13 cellular contexts compared by ENCODE assay signal in genomic region chr6:142013875-142014495, GRCh38.
DNase-seq lines count a peak whose midpoint lies in the region; ATAC-seq, FAIRE-seq and TF ChIP-seq lines count a peak whose summit lies in the region.
"Had no signal": no experiment of that assay in that cellular context is flagged by ENCODE, and none has a peak within 500 bp of the region (broad histone marks: within the 10 kb centered on the region; RNA-seq: fewer than 3 reads in every experiment).

No MANE protein-coding gene starts in this region.

- BruUV-seq in Calu3 (replicated peaks; lab: Mats Ljungman, UMichigan): no TSS peak

- no peak for FAIRE-seq in H1 (lab: Jason Lieb, UNC)
- FAIRE-seq: D721Med, small intestine had no signal

- no peaks in the 10 kb centered on the region for H3K27me3 Mint-ChIP-seq in Calu3 (ENCODE audit: unreplicated experiment)

- CTCF ChIA-PET in Calu3 (lab: Charles Lee): interaction anchor here (0.6 kb wide), 1 partner anchor 1008 kb away, joined by 3 read pairs; no protein-coding TSS in a partner anchor
- CTCF ChIA-PET in H1 (lab: Charles Lee; ENCODE audit: partially characterized antibody): no interaction called here

- H4K91ac ChIP-seq in H1 (replicated peaks; ENCODE audit: insufficient read length, low read length): peak overlapping the region; percentile 75
- peak overlapping the region; percentile 60 for H4K91ac ChIP-seq in mesenchymal stem cell (ENCODE audit: low read length)

- TF ChIP-seq POLR2A in H1 (IDR thresholded peaks at IDR 0.05; ENCODE audit: control extremely low read depth in 1 of 2, low read depth in 2 of 2, low read length in 2 of 2) (no peak), heart left ventricle (IDR thresholded peaks at IDR 0.05) (no peak)

- H3K4me2 ChIP-seq in H1 (ENCODE audit: insufficient read depth in 1 of 2, low read depth in 2 of 2, low read length in 2 of 2) (peak overlapping the region; percentile 24 to 33; a peak in 3 of 4 replicates), mesenchymal stem cell (ENCODE audit: low read length, poor library complexity, severe bottlenecking) (no peak overlapping the region)

- H3K23ac ChIP-seq in H1 (ENCODE audit: insufficient read length): no peak overlapping the region
- no peak overlapping the region for H3K23ac ChIP-seq in mesenchymal stem cell (ENCODE audit: low read length in 2 of 2)

- no peak for TF ChIP-seq RAD21 in H1 (IDR thresholded peaks at IDR 0.05 in 1 of 2, conservative IDR thresholded peaks at IDR 0.05 in 1 of 2; ENCODE audit: low read depth in 2 of 2, low read length in 2 of 2)

- H2AFZ ChIP-seq in H1 (ENCODE audit: low read length): no peak overlapping the region
- H2AFZ ChIP-seq in mesenchymal stem cell (ENCODE audit: low read depth, low read length): no peak overlapping the region

- H4K20me1 ChIP-seq in H1 (replicated peaks in 1 of 2; ENCODE audit: control insufficient read depth in 1 of 2, insufficient read depth in 2 of 2, low read length in 2 of 2): no peaks in the 10 kb centered on the region

- TF ChIP-seq CTCF in Calu3 (IDR thresholded peaks at IDR 0.05; ENCODE audit: unreplicated experiment): no peak
- no peak for TF ChIP-seq CTCF in H1 (IDR thresholded peaks at IDR 0.05; ENCODE audit: control extremely low read depth in 1 of 3, insufficient read depth in 1 of 3, low read depth in 1 of 3, low read length in 3 of 3)
- no peak for TF ChIP-seq CTCF in heart left ventricle (IDR thresholded peaks at IDR 0.05)

- H3K36me3 Mint-ChIP-seq in Calu3 (ENCODE audit: insufficient read depth, unreplicated experiment): no peaks in the 10 kb centered on the region

- peak overlapping the region in 1 of 4 experiments; percentile 49; a peak in 1 of 8 replicates for H3K4me3 ChIP-seq in H1 (ENCODE audit: extremely low read depth in 1 of 4, insufficient read depth in 2 of 4, low read depth in 3 of 4, low read length in 4 of 4)
- H3K4me3 ChIP-seq in mesenchymal stem cell (ENCODE audit: insufficient read depth in 1 of 2, low read depth in 1 of 2, low read length in 2 of 2): peak overlapping the region in 1 of 2 experiments; percentile 10
- H3K4me3 ChIP-seq in heart left ventricle: no peak overlapping the region
- H3K4me3 ChIP-seq: colonic mucosa had no signal

- H3K4me1 ChIP-seq in H1 (replicated peaks in 1 of 4; ENCODE audit: control insufficient read depth in 3 of 4, insufficient read depth in 4 of 4, low read length in 3 of 4) (peaks cover 2 to 7% (median 5%) of the 10 kb centered on the region in 4 experiments; a peak in 5 of 7 replicates), mesenchymal stem cell (ENCODE audit: control insufficient read depth, insufficient read depth, low read depth, low read length) (peaks cover 1% of the 10 kb centered on the region), heart left ventricle (peaks cover 0 to 4% (median 0%) of the 10 kb centered on the region in 12 donors)
- H3K4me1 ChIP-seq: colonic mucosa had no signal

- no peak overlapping the region for H3K56ac ChIP-seq in H1 (replicated peaks; ENCODE audit: insufficient read length, low read depth, low read length)

- peak overlapping the region; percentile 73 for H4K5ac ChIP-seq in H1 (ENCODE audit: insufficient read length, low read depth, low read length)

- H3K27ac ChIP-seq in H1 (ENCODE audit: low read depth, low read length) (peak overlapping the region; percentile 48; the same call in 1 of the 2 replicates), mesenchymal stem cell (ENCODE audit: low read length, poor library complexity, severe bottlenecking) (peak overlapping the region; percentile 88), heart left ventricle (no peak overlapping the region)
- H3K27ac ChIP-seq: colonic mucosa had no signal

- H2BK120ac ChIP-seq in H1 (replicated peaks; ENCODE audit: low read depth, low read length) (peak overlapping the region; percentile 21), mesenchymal stem cell (ENCODE audit: low read depth, low read length) (no peak overlapping the region)

- no peak overlapping the region for H3K4ac ChIP-seq in H1 (replicated peaks; ENCODE audit: insufficient read length, low read depth, low read length)
- H3K4ac ChIP-seq in mesenchymal stem cell (ENCODE audit: low read depth in 1 of 2, low read length in 2 of 2): no peak overlapping the region

- no peaks in the 10 kb centered on the region for H3K9me3 ChIP-seq in H1 (ENCODE audit: insufficient read depth in 2 of 2, low read depth in 1 of 2, low read length in 1 of 2)
- H3K9me3 ChIP-seq in mesenchymal stem cell (ENCODE audit: control insufficient read depth, low read length): no peaks in the 10 kb centered on the region
- peaks cover 0 to under 1% (median 0%) of the 10 kb centered on the region in 12 donors for H3K9me3 ChIP-seq in heart left ventricle
- H3K9me3 ChIP-seq: colonic mucosa had no signal

- H3K14ac ChIP-seq in H1 (ENCODE audit: insufficient read length) (no peak overlapping the region), mesenchymal stem cell (ENCODE audit: low read length in 2 of 2) (no peak overlapping the region)

- peak overlapping the region; percentile 88 for H3K27ac Mint-ChIP-seq in Calu3 (ENCODE audit: unreplicated experiment)

- 67% methylated on average over 4 of the region's 4 CpGs; no CpG with 5 or more reads in 1 of the 2 experiments for WGBS in H1 (ENCODE audit: extremely low coverage in 1 of 2, insufficient coverage in 1 of 2, insufficient read length in 1 of 2, insufficient replicate concordance in 2 of 2, low coverage in 1 of 2, low lambda C conversion rate in 2 of 2, missing lambda C conversion rate in 1 of 2), 2 experiments
- 55% methylated on average over 4 of the region's 4 CpGs for WGBS in mesenchymal stem cell
- WGBS in heart left ventricle, 4 donors: 58 to 72% (median 67%) methylated on average over 4 of the region's 4 CpGs

- TF ChIP-seq EP300 in H1 (IDR thresholded peaks at IDR 0.05; ENCODE audit: borderline replicate concordance in 1 of 2, low read depth in 2 of 2, low read length in 2 of 2): no peak

- no peaks in the 10 kb centered on the region; a peak in 1 of 8 replicates for H3K36me3 ChIP-seq in H1 (ENCODE audit: control insufficient read depth in 2 of 4, insufficient read depth in 4 of 4, low read length in 3 of 4)
- H3K36me3 ChIP-seq in mesenchymal stem cell (ENCODE audit: control insufficient read depth in 1 of 2, insufficient read depth in 2 of 2, low read depth in 1 of 2, low read length in 2 of 2): no peaks in the 10 kb centered on the region
- H3K36me3 ChIP-seq in heart left ventricle: no peaks in the 10 kb centered on the region
- H3K36me3 ChIP-seq: colonic mucosa had no signal

- H4K8ac ChIP-seq in H1 (ENCODE audit: extremely low read depth, insufficient read depth, low read length) (no peak overlapping the region), mesenchymal stem cell (ENCODE audit: low read length) (no peak overlapping the region)

- H3K27me3 ChIP-seq in H1 (replicated peaks in 1 of 4; ENCODE audit: control insufficient read depth in 3 of 4, extremely low read depth in 1 of 4, insufficient read depth in 3 of 4, low read length in 3 of 4) (no peaks in the 10 kb centered on the region), mesenchymal stem cell (ENCODE audit: control insufficient read depth in 1 of 2, insufficient read depth in 1 of 2, low read length in 2 of 2) (no peaks in the 10 kb centered on the region), heart left ventricle (no peaks in the 10 kb centered on the region)
- H3K27me3 ChIP-seq: colonic mucosa had no signal

- POLR2A ChIA-PET in H1 (lab: Charles Lee; ENCODE audit: partially characterized antibody): interaction anchor here (1.2 to 1.4 kb wide), 2 partner anchors 9 to 25 kb away, joined by 4 to 5 read pairs; no protein-coding TSS in a partner anchor

- no peaks in the 10 kb centered on the region for H3K9me3 Mint-ChIP-seq in Calu3 (ENCODE audit: low read depth, unreplicated experiment)

- H3K4me1 Mint-ChIP-seq in Calu3 (ENCODE audit: low read depth, unreplicated experiment): peaks cover 53% of the 10 kb centered on the region

- peaks cover 0 to 12% of the 10 kb centered on the region in 2 experiments; a peak in 2 of 4 replicates for H3K79me2 ChIP-seq in H1 (ENCODE audit: control insufficient read depth in 1 of 2, insufficient read depth in 2 of 2, low read length in 2 of 2)

- H2AK5ac ChIP-seq in H1 (ENCODE audit: low read depth, low read length): no peak overlapping the region
- peak overlapping the region; percentile 43 for H2AK5ac ChIP-seq in mesenchymal stem cell (ENCODE audit: low read length, severe bottlenecking)

- H2BK5ac ChIP-seq in H1 (ENCODE audit: low read depth, low read length): peak overlapping the region; percentile 89; the same call in 1 of the 2 replicates
- H2BK5ac ChIP-seq in mesenchymal stem cell (ENCODE audit: low read depth, low read length, poor library complexity, severe bottlenecking): peak overlapping the region; percentile 35

- peak overlapping the region; percentile 38 for H3K4me3 Mint-ChIP-seq in Calu3 (ENCODE audit: low read depth, unreplicated experiment)

- no peaks in the 10 kb centered on the region for H3K79me1 ChIP-seq in H1 (ENCODE audit: low read depth, low read length)
- H3K79me1 ChIP-seq in mesenchymal stem cell (replicated peaks; ENCODE audit: low read length, poor library complexity, severe bottlenecking): no peaks in the 10 kb centered on the region

- H3K18ac ChIP-seq in H1 (ENCODE audit: extremely low read depth, low read length) (no peak overlapping the region), mesenchymal stem cell (ENCODE audit: low read depth in 1 of 2, low read length in 2 of 2) (peak overlapping the region; percentile 26 to 45)

- H2BK20ac ChIP-seq in H1 (ENCODE audit: low read length): no peak overlapping the region

- H3K9ac ChIP-seq in H1 (replicated peaks in 1 of 4; ENCODE audit: extremely low read depth in 1 of 4, low read depth in 3 of 4, low read length in 3 of 4) (no peak overlapping the region), mesenchymal stem cell (ENCODE audit: low read length) (peak overlapping the region; percentile 89)

- H2BK15ac ChIP-seq in H1 (ENCODE audit: low read length) (no peak overlapping the region), mesenchymal stem cell (ENCODE audit: low read depth, poor library complexity, severe bottlenecking) (no peak overlapping the region)

- DNase-seq in Calu3 (no peak), M059J (ENCODE audit: low read depth) (peak; percentile 67), H1 (ENCODE audit: low read depth in 1 of 2, low spot score in 2 of 2) (no peak), mesenchymal stem cell (peak; percentile 17), GOT3 (lab: John Stamatoyannopoulos, UW) (no peak), heart left ventricle (no peak), NCI-H1694 treated with DMSO at 0.1 percent for 48 hours (lab: John Stamatoyannopoulos, UW) (no peak)
- DNase-seq: activated CD4-positive, CD25-positive, alpha-beta regulatory T cell; colonic mucosa; nucleus accumbens; small intestine had no signal

- intact Hi-C loops in Calu3 (cut with micrococcal nuclease; ENCODE audit: unreplicated experiment) (no loop called here), heart left ventricle (cut with DNase I) (no loop called here)

- no peaks in the 10 kb centered on the region for H3K23me2 ChIP-seq in H1 (ENCODE audit: low read depth, low read length)

- H2BK12ac ChIP-seq in H1 (ENCODE audit: low read depth, low read length): peak overlapping the region; percentile 88; the same call in 1 of the 2 replicates
- H2BK12ac ChIP-seq in mesenchymal stem cell (ENCODE audit: low read length in 2 of 2): no peak overlapping the region

- no peak for ATAC-seq in GM21367 (IDR thresholded peaks at IDR 0.05; ENCODE audit: unreplicated experiment)
- ATAC-seq in heart left ventricle: no peak

Comparison
In these comparisons a context has a peak if more than half of its experiments do, and no peak if none do; other contexts are left out.
1. DNase-seq: peak in M059J (single experiment) and mesenchymal stem cell (single experiment); none in Calu3 (single experiment), H1 (0 of 2), GOT3 (single experiment), heart left ventricle (0 of 5) and NCI-H1694 treated with DMSO at 0.1 percent for 48 hours (single experiment).
2. H3K27ac ChIP-seq: peak in H1 (single experiment) and mesenchymal stem cell (single experiment); none in heart left ventricle (0 of 12).